Comparison of ENCODE assay signal across 1 cellular context in genomic region chr6:291697-292505, GRCh38.
TF ChIP-seq lines count a peak whose summit lies in the region.

A gene with protein sequence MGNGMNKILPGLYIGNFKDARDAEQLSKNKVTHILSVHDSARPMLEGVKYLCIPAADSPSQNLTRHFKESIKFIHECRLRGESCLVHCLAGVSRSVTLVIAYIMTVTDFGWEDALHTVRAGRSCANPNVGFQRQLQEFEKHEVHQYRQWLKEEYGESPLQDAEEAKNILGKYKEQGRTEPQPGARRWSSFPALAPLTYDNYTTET (plus strand): TSS chr6:292487. CDS start chr6:292540, 53 bp downstream.

TF ChIP-seq in HepG2, 621 proteins besides CTCF, POLR2A, EP300 and RAD21 (continued from another document and continues in another):
- TF ChIP-seq SP1 (IDR thresholded peaks at IDR 0.05) (no peak), SP1 (CRISPR knock-in tag; IDR thresholded peaks at IDR 0.05) (no peak), CREM (IDR thresholded peaks at IDR 0.05) (no peak), CREM (CRISPR knock-in tag; IDR thresholded peaks at IDR 0.05) (0 out of 2 replicates have a peak, but pooled peaks have one; percentile 10), MBD4 (IDR thresholded peaks at IDR 0.05; ENCODE audit: borderline replicate concordance, low read length) (no peak), ERF (CRISPR knock-in tag; IDR thresholded peaks at IDR 0.05) (peak; percentile 42; the same call in 1 of the 2 replicates), ELF1 (CRISPR knock-in tag; IDR thresholded peaks at IDR 0.05) (peak; percentile 19; the same call in 1 of the 2 replicates), XRCC5 (optimal IDR thresholded peaks at IDR 0.05; ENCODE audit: low read length) (peak; percentile 63), ZHX1 (CRISPR knock-in tag; IDR thresholded peaks at IDR 0.05; ENCODE audit: low read depth) (no peak; the same call in 1 of the 2 replicates), ZEB1 (IDR thresholded peaks at IDR 0.05; ENCODE audit: insufficient replicate concordance, low read depth) (no peak), ATF6 (CRISPR knock-in tag; conservative IDR thresholded peaks at IDR 0.05) (no peak), ZNF317 (CRISPR knock-in tag; IDR thresholded peaks at IDR 0.05) (no peak), ZNF629 (CRISPR knock-in tag; conservative IDR thresholded peaks at IDR 0.05) (peak; percentile 7; the same call in 1 of the 2 replicates), ZFP37 (CRISPR knock-in tag; IDR thresholded peaks at IDR 0.05; ENCODE audit: borderline replicate concordance) (peak; percentile 82; the same call in 1 of the 2 replicates), NFIC (IDR thresholded peaks at IDR 0.05; ENCODE audit: low read length) (no peak), CREBL2 (CRISPR knock-in tag; IDR thresholded peaks at IDR 0.05; ENCODE audit: borderline replicate concordance) (no peak), PRDM10 (CRISPR knock-in tag; IDR thresholded peaks at IDR 0.05; ENCODE audit: low read depth) (no peak; the same call in 1 of the 2 replicates), ZFP90 (CRISPR knock-in tag; IDR thresholded peaks at IDR 0.05; ENCODE audit: borderline replicate concordance) (no peak; the same call in 1 of the 2 replicates), ZNF230 (CRISPR knock-in tag; IDR thresholded peaks at IDR 0.05) (no peak; the same call in none of the 2 replicates), KDM6A (CRISPR knock-in tag; IDR thresholded peaks at IDR 0.05; ENCODE audit: low read depth) (no peak), TRIM24 (CRISPR knock-in tag; IDR thresholded peaks at IDR 0.05) (no peak), MAFG (CRISPR knock-in tag; IDR thresholded peaks at IDR 0.05) (no peak; the same call in 1 of the 2 replicates), BORCS8-MEF2B (CRISPR knock-in tag; IDR thresholded peaks at IDR 0.05) (0 out of 2 replicates have a peak, but pooled peaks have one; percentile 60), MAFK (conservative IDR thresholded peaks at IDR 0.05 in 1 of 2, IDR thresholded peaks at IDR 0.05 in 1 of 2; ENCODE audit: low read length in 2 of 2) (no peak), IRF9 (CRISPR knock-in tag; IDR thresholded peaks at IDR 0.05; ENCODE audit: borderline replicate concordance) (peak; percentile 31; the same call in 1 of the 2 replicates), JUNB (CRISPR knock-in tag; IDR thresholded peaks at IDR 0.05; ENCODE audit: borderline replicate concordance) (no peak), CREB1 (IDR thresholded peaks at IDR 0.05) (no peak), CREB1 (CRISPR knock-in tag; IDR thresholded peaks at IDR 0.05) (no peak), ZNF616 (CRISPR knock-in tag; IDR thresholded peaks at IDR 0.05; ENCODE audit: low read depth) (peak; percentile 47), ZNF501 (CRISPR knock-in tag; IDR thresholded peaks at IDR 0.05) (peak; percentile 96), PRPF4 (IDR thresholded peaks at IDR 0.05; ENCODE audit: low read depth, low read length, poor library complexity, severe bottlenecking) (no peak), ZNF430 (CRISPR knock-in tag; IDR thresholded peaks at IDR 0.05) (no peak), ZNF570 (CRISPR knock-in tag; IDR thresholded peaks at IDR 0.05; ENCODE audit: borderline replicate concordance) (no peak), NCOR1 (IDR thresholded peaks at IDR 0.05; ENCODE audit: borderline replicate concordance, low read length) (no peak), ZNF431 (CRISPR knock-in tag; IDR thresholded peaks at IDR 0.05; ENCODE audit: borderline replicate concordance, low read depth) (no peak; the same call in 1 of the 2 replicates), XBP1 (CRISPR knock-in tag; IDR thresholded peaks at IDR 0.05) (no peak), ZNF337 (CRISPR knock-in tag; IDR thresholded peaks at IDR 0.05; ENCODE audit: borderline replicate concordance, low read depth) (no peak), JDP2 (CRISPR knock-in tag; IDR thresholded peaks at IDR 0.05; ENCODE audit: borderline replicate concordance) (no peak), MIER3 (CRISPR knock-in tag; IDR thresholded peaks at IDR 0.05; ENCODE audit: borderline replicate concordance) (no peak), SKI (IDR thresholded peaks at IDR 0.05; ENCODE audit: partially characterized antibody) (no peak), HNRNPL (IDR thresholded peaks at IDR 0.05; ENCODE audit: low read depth, low read length) (peak; percentile 72)
- TF ChIP-seq, protein P1, sequence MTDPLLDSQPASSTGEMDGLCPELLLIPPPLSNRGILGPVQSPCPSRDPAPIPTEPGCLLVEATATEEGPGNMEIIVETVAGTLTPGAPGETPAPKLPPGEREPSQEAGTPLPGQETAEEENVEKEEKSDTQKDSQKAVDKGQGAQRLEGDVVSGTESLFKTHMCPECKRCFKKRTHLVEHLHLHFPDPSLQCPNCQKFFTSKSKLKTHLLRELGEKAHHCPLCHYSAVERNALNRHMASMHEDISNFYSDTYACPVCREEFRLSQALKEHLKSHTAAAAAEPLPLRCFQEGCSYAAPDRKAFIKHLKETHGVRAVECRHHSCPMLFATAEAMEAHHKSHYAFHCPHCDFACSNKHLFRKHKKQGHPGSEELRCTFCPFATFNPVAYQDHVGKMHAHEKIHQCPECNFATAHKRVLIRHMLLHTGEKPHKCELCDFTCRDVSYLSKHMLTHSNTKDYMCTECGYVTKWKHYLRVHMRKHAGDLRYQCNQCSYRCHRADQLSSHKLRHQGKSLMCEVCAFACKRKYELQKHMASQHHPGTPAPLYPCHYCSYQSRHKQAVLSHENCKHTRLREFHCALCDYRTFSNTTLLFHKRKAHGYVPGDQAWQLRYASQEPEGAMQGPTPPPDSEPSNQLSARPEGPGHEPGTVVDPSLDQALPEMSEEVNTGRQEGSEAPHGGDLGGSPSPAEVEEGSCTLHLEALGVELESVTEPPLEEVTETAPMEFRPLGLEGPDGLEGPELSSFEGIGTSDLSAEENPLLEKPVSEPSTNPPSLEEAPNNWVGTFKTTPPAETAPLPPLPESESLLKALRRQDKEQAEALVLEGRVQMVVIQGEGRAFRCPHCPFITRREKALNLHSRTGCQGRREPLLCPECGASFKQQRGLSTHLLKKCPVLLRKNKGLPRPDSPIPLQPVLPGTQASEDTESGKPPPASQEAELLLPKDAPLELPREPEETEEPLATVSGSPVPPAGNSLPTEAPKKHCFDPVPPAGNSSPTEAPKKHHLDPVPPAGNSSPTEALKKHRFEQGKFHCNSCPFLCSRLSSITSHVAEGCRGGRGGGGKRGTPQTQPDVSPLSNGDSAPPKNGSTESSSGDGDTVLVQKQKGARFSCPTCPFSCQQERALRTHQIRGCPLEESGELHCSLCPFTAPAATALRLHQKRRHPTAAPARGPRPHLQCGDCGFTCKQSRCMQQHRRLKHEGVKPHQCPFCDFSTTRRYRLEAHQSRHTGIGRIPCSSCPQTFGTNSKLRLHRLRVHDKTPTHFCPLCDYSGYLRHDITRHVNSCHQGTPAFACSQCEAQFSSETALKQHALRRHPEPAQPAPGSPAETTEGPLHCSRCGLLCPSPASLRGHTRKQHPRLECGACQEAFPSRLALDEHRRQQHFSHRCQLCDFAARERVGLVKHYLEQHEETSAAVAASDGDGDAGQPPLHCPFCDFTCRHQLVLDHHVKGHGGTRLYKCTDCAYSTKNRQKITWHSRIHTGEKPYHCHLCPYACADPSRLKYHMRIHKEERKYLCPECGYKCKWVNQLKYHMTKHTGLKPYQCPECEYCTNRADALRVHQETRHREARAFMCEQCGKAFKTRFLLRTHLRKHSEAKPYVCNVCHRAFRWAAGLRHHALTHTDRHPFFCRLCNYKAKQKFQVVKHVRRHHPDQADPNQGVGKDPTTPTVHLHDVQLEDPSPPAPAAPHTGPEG (CRISPR knock-in tag; IDR thresholded peaks at IDR 0.05): peak; percentile 91
- TF ChIP-seq, protein P2, sequence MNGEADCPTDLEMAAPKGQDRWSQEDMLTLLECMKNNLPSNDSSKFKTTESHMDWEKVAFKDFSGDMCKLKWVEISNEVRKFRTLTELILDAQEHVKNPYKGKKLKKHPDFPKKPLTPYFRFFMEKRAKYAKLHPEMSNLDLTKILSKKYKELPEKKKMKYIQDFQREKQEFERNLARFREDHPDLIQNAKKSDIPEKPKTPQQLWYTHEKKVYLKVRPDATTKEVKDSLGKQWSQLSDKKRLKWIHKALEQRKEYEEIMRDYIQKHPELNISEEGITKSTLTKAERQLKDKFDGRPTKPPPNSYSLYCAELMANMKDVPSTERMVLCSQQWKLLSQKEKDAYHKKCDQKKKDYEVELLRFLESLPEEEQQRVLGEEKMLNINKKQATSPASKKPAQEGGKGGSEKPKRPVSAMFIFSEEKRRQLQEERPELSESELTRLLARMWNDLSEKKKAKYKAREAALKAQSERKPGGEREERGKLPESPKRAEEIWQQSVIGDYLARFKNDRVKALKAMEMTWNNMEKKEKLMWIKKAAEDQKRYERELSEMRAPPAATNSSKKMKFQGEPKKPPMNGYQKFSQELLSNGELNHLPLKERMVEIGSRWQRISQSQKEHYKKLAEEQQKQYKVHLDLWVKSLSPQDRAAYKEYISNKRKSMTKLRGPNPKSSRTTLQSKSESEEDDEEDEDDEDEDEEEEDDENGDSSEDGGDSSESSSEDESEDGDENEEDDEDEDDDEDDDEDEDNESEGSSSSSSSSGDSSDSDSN (CRISPR knock-in tag; IDR thresholded peaks at IDR 0.05): peak; percentile 89
- TF ChIP-seq, protein P3, sequence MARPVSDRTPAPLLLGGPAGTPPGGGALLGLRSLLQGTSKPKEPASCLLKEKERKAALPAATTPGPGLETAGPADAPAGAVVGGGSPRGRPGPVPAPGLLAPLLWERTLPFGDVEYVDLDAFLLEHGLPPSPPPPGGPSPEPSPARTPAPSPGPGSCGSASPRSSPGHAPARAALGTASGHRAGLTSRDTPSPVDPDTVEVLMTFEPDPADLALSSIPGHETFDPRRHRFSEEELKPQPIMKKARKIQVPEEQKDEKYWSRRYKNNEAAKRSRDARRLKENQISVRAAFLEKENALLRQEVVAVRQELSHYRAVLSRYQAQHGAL (CRISPR knock-in tag; IDR thresholded peaks at IDR 0.05; ENCODE audit: not compliant biosample characterization): no peak
- TF ChIP-seq, protein P4, sequence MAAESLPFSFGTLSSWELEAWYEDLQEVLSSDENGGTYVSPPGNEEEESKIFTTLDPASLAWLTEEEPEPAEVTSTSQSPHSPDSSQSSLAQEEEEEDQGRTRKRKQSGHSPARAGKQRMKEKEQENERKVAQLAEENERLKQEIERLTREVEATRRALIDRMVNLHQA (CRISPR knock-in tag; IDR thresholded peaks at IDR 0.05): no peak
